In the genomic region with DNA sequence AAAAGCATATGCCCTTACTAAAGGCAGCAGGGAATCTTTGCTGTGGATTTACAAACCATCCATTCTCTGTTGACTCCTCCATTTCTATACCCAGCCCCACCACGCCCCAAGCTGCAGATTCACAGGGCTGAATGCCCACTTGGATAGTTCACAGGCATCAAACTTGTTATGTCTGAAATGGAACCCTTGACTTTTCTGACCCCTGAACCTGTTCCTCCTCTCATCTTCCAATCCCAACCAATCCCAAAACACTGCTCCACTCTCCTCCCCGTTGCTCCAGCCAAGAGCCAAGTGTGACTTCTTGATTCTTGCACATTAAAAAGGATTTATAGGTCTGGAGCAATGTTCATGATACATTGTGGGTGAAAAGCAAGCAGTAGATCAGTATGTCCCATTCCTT, we compare ENCODE assay signal across 1 cellular context.
TF ChIP-seq lines count a peak whose summit lies in the region.

No MANE protein-coding gene starts in this region.

TF ChIP-seq in GM23338, 12 proteins besides CTCF, POLR2A, EP300 and RAD21 (continued from another document):
- TF ChIP-seq EZH2phosphoT487 (IDR thresholded peaks at IDR 0.05; ENCODE audit: unreplicated experiment), result no peak
TF ChIP-seq in GM23338: peak in this region for 0.
